1 cellular context compared by ENCODE assay signal in genomic region chr14:97107070-97107469, GRCh38.
TF ChIP-seq lines count a peak whose summit lies in the region.

No MANE protein-coding gene starts in this region.

TF ChIP-seq in HCT116, 20 proteins besides CTCF, POLR2A, EP300 and RAD21 (continued from another document):
- peak; percentile 71 for TF ChIP-seq POLR2AphosphoS5 (IDR thresholded peaks at IDR 0.05; ENCODE audit: low read depth, low read length)
- TF ChIP-seq ZNF274 (IDR thresholded peaks at IDR 0.05; ENCODE audit: low read depth, low read length) = no peak
- TF ChIP-seq ATF3 (IDR thresholded peaks at IDR 0.05) = no peak
- TF ChIP-seq TCF7L2 (IDR thresholded peaks at IDR 0.05; ENCODE audit: borderline replicate concordance, extremely low read depth, insufficient read depth, insufficient read length) = peak; percentile 76
- TF ChIP-seq EGR1 (IDR thresholded peaks at IDR 0.05; ENCODE audit: low read depth) = no peak
- no peak for TF ChIP-seq SP1 (IDR thresholded peaks at IDR 0.05; ENCODE audit: low read depth)
- TF ChIP-seq ZFX (IDR thresholded peaks at IDR 0.05) = no peak
